28 cellular contexts compared by ENCODE assay signal in the genomic region with DNA sequence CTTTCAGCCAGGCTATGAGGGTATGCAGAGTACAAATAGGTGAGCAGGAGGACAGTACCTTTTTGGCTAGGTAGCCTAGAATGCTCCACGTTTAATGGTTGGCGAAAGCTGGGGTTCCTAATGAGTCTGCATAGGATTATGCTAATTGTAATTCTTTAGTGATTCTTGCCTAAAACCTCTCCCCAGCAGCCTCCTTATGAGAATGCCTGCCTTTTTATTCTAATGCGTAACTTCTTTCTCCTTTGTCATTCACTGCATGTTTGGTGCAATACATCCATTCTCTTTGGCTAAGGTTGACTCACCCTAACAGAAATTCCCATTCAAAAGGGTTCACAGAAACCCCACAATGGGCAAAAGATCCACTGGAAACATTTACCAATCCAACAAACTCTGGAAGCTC.
"Had no signal": no experiment of that assay in that cellular context is flagged by ENCODE, and none has a peak within 500 bp of the region (broad histone marks: within the 10 kb centered on the region; RNA-seq: fewer than 3 reads in every experiment).

No MANE protein-coding gene starts in this region.

- H3K27ac ChIP-seq: hepatocyte, left lung, sigmoid colon, testis, vagina had no signal

- H3K27me3 Mint-ChIP-seq: activated CD4-positive, alpha-beta T cell treated with anti-CD3 and anti-CD28 coated beads, Interleukin-2, amount 10 ng/mL, durations not matched to agents 24 days and 14 days; activated CD8-positive, alpha-beta memory T cell treated with anti-CD3 and anti-CD28 coated beads, Interleukin-2, amount 10 ng/mL, durations not matched to agents 7 days and 5 days; activated CD8-positive, alpha-beta T cell treated with anti-CD3 and anti-CD28 coated beads for 36 hours; activated naive CD4-positive, alpha-beta T cell treated with anti-CD3 and anti-CD28 coated beads, Interleukin-2, amount 50 U/mL, for 24 hours; naive thymus-derived CD4-positive, alpha-beta T cell; T-helper 17 cell; type B pancreatic cell had no signal

- H3K4me3 Mint-ChIP-seq: activated CD4-positive, alpha-beta T cell treated with anti-CD3 and anti-CD28 coated beads, Interleukin-2, amount 10 ng/mL, durations not matched to agents 24 days and 14 days; activated CD8-positive, alpha-beta memory T cell treated with anti-CD3 and anti-CD28 coated beads, Interleukin-2, amount 10 ng/mL, durations not matched to agents 7 days and 5 days; activated CD8-positive, alpha-beta T cell treated with anti-CD3 and anti-CD28 coated beads for 36 hours; activated naive CD4-positive, alpha-beta T cell treated with anti-CD3 and anti-CD28 coated beads, Interleukin-2, amount 50 U/mL, for 24 hours; brain; immature natural killer cell; naive thymus-derived CD4-positive, alpha-beta T cell; neural crest cell; T-helper 17 cell; type B pancreatic cell had no signal

- H3K36me3 Mint-ChIP-seq: activated CD8-positive, alpha-beta memory T cell treated with anti-CD3 and anti-CD28 coated beads, Interleukin-2, amount 10 ng/mL, durations not matched to agents 7 days and 5 days; activated naive CD4-positive, alpha-beta T cell treated with anti-CD3 and anti-CD28 coated beads, Interleukin-2, amount 50 U/mL, for 24 hours; brain; naive thymus-derived CD4-positive, alpha-beta T cell; type B pancreatic cell had no signal

- H3K36me3 ChIP-seq: left lung, sigmoid colon, vagina had no signal

- ATAC-seq: activated CD8-positive, alpha-beta memory T cell treated with anti-CD3 and anti-CD28 coated beads, Interleukin-2, amount 10 ng/mL, durations not matched to agents 7 days and 5 days; activated CD8-positive, alpha-beta T cell treated with anti-CD3 and anti-CD28 coated beads for 36 hours; esophagus mucosa; left lung; naive thymus-derived CD4-positive, alpha-beta T cell; T-helper 17 cell had no signal

- H2AFZ ChIP-seq: hepatocyte had no signal

- H3K4me2 ChIP-seq: hepatocyte had no signal

- H3K9me3 ChIP-seq: left lung, sigmoid colon, testis, vagina had no signal

- H3K9me3 Mint-ChIP-seq: brain, type B pancreatic cell had no signal

- FAIRE-seq: endothelial cell of umbilical vein had no signal

- DNase-seq: activated CD4-positive, alpha-beta T cell treated with anti-CD3 and anti-CD28 coated beads, Interleukin-2, amount 10 ng/mL, durations not matched to agents 24 days and 14 days; activated CD4-positive, CD25-positive, alpha-beta regulatory T cell; activated CD8-positive, alpha-beta memory T cell treated with anti-CD3 and anti-CD28 coated beads, Interleukin-2, amount 10 ng/mL, durations not matched to agents 7 days and 5 days; activated CD8-positive, alpha-beta T cell treated with anti-CD3 and anti-CD28 coated beads for 36 hours; activated gamma-delta T cell treated with Interleukin-2 at 50 U/mL for 16 hours; activated T-cell treated with anti-CD3 and anti-CD28 coated beads, Interleukin-2, amount 50 U/mL, for 1 hour; anterior cingulate cortex; dermis blood vessel endothelial cell; effector CD8-positive, alpha-beta T cell; foreskin melanocyte; immature natural killer cell; left lung; naive thymus-derived CD4-positive, alpha-beta T cell; retina; sigmoid colon; stimulated activated CD4-positive, alpha-beta T cell treated with anti-CD3 and anti-CD28 coated beads, Interleukin-2, amount 100 ng/mL, for 48 hours; stimulated activated naive CD4-positive, alpha-beta T cell; T-helper 17 cell; testis had no signal

- H3K4me1 Mint-ChIP-seq: activated CD4-positive, alpha-beta T cell treated with anti-CD3 and anti-CD28 coated beads, Interleukin-2, amount 10 ng/mL, durations not matched to agents 24 days and 14 days; activated CD8-positive, alpha-beta memory T cell treated with anti-CD3 and anti-CD28 coated beads, Interleukin-2, amount 10 ng/mL, durations not matched to agents 7 days and 5 days; activated naive CD4-positive, alpha-beta T cell treated with anti-CD3 and anti-CD28 coated beads, Interleukin-2, amount 50 U/mL, for 24 hours; immature natural killer cell; naive thymus-derived CD4-positive, alpha-beta T cell; T-helper 17 cell had no signal

- H3K27ac Mint-ChIP-seq: activated CD4-positive, alpha-beta T cell treated with anti-CD3 and anti-CD28 coated beads, Interleukin-2, amount 10 ng/mL, durations not matched to agents 24 days and 14 days; activated CD8-positive, alpha-beta memory T cell treated with anti-CD3 and anti-CD28 coated beads, Interleukin-2, amount 10 ng/mL, durations not matched to agents 7 days and 5 days; activated CD8-positive, alpha-beta T cell treated with anti-CD3 and anti-CD28 coated beads for 36 hours; activated naive CD4-positive, alpha-beta T cell treated with anti-CD3 and anti-CD28 coated beads, Interleukin-2, amount 50 U/mL, for 24 hours; brain; immature natural killer cell; naive thymus-derived CD4-positive, alpha-beta T cell; T-helper 17 cell; type B pancreatic cell had no signal

- H3K27me3 ChIP-seq: hepatocyte, left lung, sigmoid colon, testis, vagina had no signal

- H3K79me2 ChIP-seq: hepatocyte had no signal

- H3K4me1 ChIP-seq: left lung, sigmoid colon, testis, vagina had no signal

- H3K4me3 ChIP-seq: hepatocyte, left lung, lung, sigmoid colon, testis, vagina had no signal
